1 cellular context compared by ENCODE assay signal in the genomic region with DNA sequence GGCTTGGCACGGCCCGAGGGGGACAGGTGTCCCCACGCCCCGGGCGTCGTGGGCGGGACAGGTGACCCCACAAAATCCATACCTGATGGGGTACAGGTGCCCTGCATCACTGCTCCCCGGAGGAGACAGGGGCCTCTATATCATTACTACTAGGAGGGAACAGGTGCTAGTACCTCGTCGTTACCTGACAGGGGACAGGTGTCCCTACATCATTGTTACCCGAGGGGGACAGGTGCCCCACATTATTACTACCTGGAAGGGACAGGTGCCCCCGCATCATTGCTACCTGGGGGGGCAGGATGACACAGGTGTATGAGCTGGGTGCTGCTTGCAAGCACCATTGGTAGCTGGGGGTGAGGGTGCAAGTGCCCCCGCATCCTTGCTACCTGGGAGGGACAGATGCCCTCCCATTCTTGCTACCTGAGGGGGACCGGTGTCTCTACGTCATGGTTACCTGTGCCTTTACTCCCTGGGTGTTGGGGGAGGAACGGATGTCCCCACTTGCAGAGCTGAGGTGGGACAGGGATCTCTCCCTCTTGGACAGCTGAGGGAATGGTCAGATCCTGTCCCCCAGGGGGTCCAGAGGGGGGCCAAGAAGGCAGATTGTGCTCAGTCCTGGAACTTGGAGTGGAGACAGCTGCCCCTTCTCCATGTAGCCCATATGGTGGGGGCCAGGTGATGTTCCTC.
TF ChIP-seq lines count a peak whose summit lies in the region.

No MANE protein-coding gene starts in this region.

TF ChIP-seq in GM23338, 12 proteins besides CTCF, POLR2A, EP300 and RAD21:
- TF ChIP-seq, protein P1, sequence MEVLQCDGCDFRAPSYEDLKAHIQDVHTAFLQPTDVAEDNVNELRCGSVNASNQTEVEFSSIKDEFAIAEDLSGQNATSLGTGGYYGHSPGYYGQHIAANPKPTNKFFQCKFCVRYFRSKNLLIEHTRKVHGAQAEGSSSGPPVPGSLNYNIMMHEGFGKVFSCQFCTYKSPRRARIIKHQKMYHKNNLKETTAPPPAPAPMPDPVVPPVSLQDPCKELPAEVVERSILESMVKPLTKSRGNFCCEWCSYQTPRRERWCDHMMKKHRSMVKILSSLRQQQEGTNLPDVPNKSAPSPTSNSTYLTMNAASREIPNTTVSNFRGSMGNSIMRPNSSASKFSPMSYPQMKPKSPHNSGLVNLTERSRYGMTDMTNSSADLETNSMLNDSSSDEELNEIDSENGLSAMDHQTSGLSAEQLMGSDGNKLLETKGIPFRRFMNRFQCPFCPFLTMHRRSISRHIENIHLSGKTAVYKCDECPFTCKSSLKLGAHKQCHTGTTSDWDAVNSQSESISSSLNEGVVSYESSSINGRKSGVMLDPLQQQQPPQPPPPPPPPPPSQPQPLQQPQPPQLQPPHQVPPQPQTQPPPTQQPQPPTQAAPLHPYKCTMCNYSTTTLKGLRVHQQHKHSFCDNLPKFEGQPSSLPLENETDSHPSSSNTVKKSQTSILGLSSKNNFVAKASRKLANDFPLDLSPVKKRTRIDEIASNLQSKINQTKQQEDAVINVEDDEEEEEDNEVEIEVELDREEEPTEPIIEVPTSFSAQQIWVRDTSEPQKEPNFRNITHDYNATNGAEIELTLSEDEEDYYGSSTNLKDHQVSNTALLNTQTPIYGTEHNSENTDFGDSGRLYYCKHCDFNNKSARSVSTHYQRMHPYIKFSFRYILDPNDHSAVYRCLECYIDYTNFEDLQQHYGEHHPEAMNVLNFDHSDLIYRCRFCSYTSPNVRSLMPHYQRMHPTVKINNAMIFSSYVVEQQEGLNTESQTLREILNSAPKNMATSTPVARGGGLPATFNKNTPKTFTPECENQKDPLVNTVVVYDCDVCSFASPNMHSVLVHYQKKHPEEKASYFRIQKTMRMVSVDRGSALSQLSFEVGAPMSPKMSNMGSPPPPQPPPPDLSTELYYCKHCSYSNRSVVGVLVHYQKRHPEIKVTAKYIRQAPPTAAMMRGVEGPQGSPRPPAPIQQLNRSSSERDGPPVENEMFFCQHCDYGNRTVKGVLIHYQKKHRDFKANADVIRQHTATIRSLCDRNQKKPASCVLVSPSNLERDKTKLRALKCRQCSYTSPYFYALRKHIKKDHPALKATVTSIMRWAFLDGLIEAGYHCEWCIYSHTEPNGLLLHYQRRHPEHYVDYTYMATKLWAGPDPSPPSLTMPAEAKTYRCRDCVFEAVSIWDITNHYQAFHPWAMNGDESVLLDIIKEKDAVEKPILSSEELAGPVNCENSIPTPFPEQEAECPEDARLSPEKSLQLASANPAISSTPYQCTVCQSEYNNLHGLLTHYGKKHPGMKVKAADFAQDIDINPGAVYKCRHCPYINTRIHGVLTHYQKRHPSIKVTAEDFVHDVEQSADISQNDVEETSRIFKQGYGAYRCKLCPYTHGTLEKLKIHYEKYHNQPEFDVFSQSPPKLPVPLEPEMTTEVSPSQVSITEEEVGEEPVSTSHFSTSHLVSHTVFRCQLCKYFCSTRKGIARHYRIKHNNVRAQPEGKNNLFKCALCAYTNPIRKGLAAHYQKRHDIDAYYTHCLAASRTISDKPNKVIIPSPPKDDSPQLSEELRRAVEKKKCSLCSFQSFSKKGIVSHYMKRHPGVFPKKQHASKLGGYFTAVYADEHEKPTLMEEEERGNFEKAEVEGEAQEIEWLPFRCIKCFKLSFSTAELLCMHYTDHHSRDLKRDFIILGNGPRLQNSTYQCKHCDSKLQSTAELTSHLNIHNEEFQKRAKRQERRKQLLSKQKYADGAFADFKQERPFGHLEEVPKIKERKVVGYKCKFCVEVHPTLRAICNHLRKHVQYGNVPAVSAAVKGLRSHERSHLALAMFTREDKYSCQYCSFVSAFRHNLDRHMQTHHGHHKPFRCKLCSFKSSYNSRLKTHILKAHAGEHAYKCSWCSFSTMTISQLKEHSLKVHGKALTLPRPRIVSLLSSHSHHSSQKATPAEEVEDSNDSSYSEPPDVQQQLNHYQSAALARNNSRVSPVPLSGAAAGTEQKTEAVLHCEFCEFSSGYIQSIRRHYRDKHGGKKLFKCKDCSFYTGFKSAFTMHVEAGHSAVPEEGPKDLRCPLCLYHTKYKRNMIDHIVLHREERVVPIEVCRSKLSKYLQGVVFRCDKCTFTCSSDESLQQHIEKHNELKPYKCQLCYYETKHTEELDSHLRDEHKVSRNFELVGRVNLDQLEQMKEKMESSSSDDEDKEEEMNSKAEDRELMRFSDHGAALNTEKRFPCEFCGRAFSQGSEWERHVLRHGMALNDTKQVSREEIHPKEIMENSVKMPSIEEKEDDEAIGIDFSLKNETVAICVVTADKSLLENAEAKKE (CRISPR knock-in tag; IDR thresholded peaks at IDR 0.05): no peak
- TF ChIP-seq JUNB (IDR thresholded peaks at IDR 0.05; ENCODE audit: unreplicated experiment): no peak
- TF ChIP-seq EZH2phosphoT487 (IDR thresholded peaks at IDR 0.05; ENCODE audit: unreplicated experiment): no peak
- TF ChIP-seq ZNF114 (CRISPR knock-in tag; IDR thresholded peaks at IDR 0.05): no peak
- no peak for TF ChIP-seq ZNF331 (CRISPR knock-in tag; IDR thresholded peaks at IDR 0.05; ENCODE audit: low read depth)
- TF ChIP-seq STAT1 (IDR thresholded peaks at IDR 0.05; ENCODE audit: unreplicated experiment): no peak
- no peak for TF ChIP-seq POLR2AphosphoS5 (IDR thresholded peaks at IDR 0.05; ENCODE audit: low read depth)
- TF ChIP-seq, protein P2, sequence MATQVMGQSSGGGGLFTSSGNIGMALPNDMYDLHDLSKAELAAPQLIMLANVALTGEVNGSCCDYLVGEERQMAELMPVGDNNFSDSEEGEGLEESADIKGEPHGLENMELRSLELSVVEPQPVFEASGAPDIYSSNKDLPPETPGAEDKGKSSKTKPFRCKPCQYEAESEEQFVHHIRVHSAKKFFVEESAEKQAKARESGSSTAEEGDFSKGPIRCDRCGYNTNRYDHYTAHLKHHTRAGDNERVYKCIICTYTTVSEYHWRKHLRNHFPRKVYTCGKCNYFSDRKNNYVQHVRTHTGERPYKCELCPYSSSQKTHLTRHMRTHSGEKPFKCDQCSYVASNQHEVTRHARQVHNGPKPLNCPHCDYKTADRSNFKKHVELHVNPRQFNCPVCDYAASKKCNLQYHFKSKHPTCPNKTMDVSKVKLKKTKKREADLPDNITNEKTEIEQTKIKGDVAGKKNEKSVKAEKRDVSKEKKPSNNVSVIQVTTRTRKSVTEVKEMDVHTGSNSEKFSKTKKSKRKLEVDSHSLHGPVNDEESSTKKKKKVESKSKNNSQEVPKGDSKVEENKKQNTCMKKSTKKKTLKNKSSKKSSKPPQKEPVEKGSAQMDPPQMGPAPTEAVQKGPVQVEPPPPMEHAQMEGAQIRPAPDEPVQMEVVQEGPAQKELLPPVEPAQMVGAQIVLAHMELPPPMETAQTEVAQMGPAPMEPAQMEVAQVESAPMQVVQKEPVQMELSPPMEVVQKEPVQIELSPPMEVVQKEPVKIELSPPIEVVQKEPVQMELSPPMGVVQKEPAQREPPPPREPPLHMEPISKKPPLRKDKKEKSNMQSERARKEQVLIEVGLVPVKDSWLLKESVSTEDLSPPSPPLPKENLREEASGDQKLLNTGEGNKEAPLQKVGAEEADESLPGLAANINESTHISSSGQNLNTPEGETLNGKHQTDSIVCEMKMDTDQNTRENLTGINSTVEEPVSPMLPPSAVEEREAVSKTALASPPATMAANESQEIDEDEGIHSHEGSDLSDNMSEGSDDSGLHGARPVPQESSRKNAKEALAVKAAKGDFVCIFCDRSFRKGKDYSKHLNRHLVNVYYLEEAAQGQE (IDR thresholded peaks at IDR 0.05; ENCODE audit: unreplicated experiment): no peak
- TF ChIP-seq CREB1 (CRISPR knock-in tag; IDR thresholded peaks at IDR 0.05; ENCODE audit: low read depth): no peak
- TF ChIP-seq EZH2 (IDR thresholded peaks at IDR 0.05; ENCODE audit: low read depth, unreplicated experiment): no peak
- TF ChIP-seq, protein P3, sequence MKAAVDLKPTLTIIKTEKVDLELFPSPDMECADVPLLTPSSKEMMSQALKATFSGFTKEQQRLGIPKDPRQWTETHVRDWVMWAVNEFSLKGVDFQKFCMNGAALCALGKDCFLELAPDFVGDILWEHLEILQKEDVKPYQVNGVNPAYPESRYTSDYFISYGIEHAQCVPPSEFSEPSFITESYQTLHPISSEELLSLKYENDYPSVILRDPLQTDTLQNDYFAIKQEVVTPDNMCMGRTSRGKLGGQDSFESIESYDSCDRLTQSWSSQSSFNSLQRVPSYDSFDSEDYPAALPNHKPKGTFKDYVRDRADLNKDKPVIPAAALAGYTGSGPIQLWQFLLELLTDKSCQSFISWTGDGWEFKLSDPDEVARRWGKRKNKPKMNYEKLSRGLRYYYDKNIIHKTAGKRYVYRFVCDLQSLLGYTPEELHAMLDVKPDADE (IDR thresholded peaks at IDR 0.05): no peak
- TF ChIP-seq NANOG (IDR thresholded peaks at IDR 0.05; ENCODE audit: borderline replicate concordance): no peak
TF ChIP-seq in GM23338: peak in this region for 0.
